8 cellular contexts compared by ENCODE assay signal in the genomic region with DNA sequence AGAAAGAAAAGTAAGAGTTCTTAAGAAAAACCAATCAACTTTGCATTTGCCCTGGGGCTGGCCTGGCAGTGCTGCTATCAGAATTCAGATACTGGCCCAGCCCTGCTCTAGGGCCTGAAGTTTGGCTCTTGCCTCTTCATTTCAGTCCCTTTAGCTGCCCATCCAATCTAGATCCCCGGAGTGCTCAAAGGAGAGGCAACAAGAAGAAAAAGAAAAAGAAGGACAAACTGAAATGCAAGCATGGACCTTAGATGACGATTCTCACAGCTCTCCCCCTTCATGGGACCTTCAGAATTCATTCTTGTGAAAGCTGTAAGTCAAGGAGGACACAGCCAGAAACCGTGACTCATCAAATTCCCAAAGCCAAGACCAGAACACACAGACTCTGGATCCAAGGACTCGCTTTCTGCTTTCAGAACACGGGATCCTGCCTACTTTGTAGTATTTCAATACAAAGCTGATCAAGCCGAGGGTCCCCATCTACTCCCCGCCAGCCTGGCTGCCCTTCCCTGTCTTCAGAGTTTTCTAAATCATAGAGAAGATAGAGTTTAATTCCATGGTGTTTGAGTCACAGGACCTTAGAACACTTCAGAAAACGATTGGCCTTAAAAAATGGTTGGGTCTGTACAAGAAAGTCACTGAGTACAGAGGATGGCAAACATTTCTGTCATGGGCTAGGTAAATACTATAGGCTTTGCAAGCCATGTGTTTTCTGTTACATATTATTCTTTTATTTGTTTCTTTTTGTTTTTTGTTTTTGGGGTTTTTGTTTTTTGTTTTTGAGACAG.
DNase-seq lines count a peak whose midpoint lies in the region; ATAC-seq and TF ChIP-seq lines count a peak whose summit lies in the region.

No MANE protein-coding gene starts in this region.

- H3K4ac ChIP-seq in IMR-90 (ENCODE audit: low read depth, low read length) = peak overlapping the region; percentile 84

- TF ChIP-seq POLR2A in IMR-90 (IDR thresholded peaks at IDR 0.05; ENCODE audit: low read depth, low read length) (no peak), tibial nerve (IDR thresholded peaks at IDR 0.05) (no peak)

- peak; percentile 88 for DNase-seq in IMR-90
- peak; percentile 88 for DNase-seq in dedifferentiated amniotic fluid mesenchymal stem cell (ENCODE audit: extremely low spot score)
- peak in 1 of 2 donors; percentile 38 for DNase-seq in tibial nerve (ENCODE audit: low spot score in 2 of 2)
- DNase-seq in SW 1271 (lab: John Stamatoyannopoulos, UW) = no peak
- no peak for DNase-seq in SW480 (ENCODE audit: low spot score)

- H3K9me3 ChIP-seq in IMR-90 (ENCODE audit: control insufficient read depth, insufficient read depth, low read length) = no peaks in the 10 kb centered on the region
- no peaks in the 10 kb centered on the region for H3K9me3 ChIP-seq in liver (ENCODE audit: control insufficient read depth in 4 of 4, low read length in 3 of 4)
- H3K9me3 ChIP-seq in tibial nerve = no peaks in the 10 kb centered on the region

- WGBS in IMR-90 (ENCODE audit: extremely low coverage in 2 of 2, insufficient read length in 1 of 2), 2 experiments = 40% methylated on average over 1 of the region's 8 CpGs; no CpG with 5 or more reads in 1 of the 2 experiments
- 53% methylated on average over 8 of the region's 8 CpGs for WGBS in liver
- 48 to 51% methylated on average over 8 of the region's 8 CpGs for WGBS in tibial nerve, 2 donors

- H2AFZ ChIP-seq in IMR-90 (replicated peaks; ENCODE audit: low read length, poor library complexity) = peak overlapping the region; percentile 88

- H3K4me3 ChIP-seq in IMR-90 (ENCODE audit: insufficient read depth, low read depth, low read length) (no peak overlapping the region), liver (ENCODE audit: low read depth in 1 of 3, low read length in 3 of 3) (no peak overlapping the region), tibial nerve (no peak overlapping the region)

- in situ Hi-C loops in IMR-90 (cut with MboI; ENCODE audit: low sequenced_read_pairs) = no loop called here

- TF ChIP-seq RAD21 in IMR-90 (IDR thresholded peaks at IDR 0.05; ENCODE audit: low read length) (no peak), liver (IDR thresholded peaks at IDR 0.05) (no peak)

- peak overlapping the region; percentile 72 for H3K23ac ChIP-seq in IMR-90 (ENCODE audit: low read depth, low read length)

- BruUV-seq in IMR-90 (replicated peaks; lab: Mats Ljungman, UMichigan) = no TSS peak

- dilution Hi-C loops in IMR-90 (cut with HindIII; ENCODE audit: low sequenced_read_pairs, unreplicated experiment) = no loop called here

- no peaks in the 10 kb centered on the region for H3K36me3 ChIP-seq in IMR-90 (ENCODE audit: control insufficient read depth, insufficient read depth, low read length)
- peaks cover 0 to 2% (median 0%) of the 10 kb centered on the region in 4 donors for H3K36me3 ChIP-seq in liver (ENCODE audit: control insufficient read depth in 4 of 4, insufficient read depth in 3 of 4, low read depth in 1 of 4, low read length in 3 of 4)
- H3K36me3 ChIP-seq in tibial nerve = no peaks in the 10 kb centered on the region

- POLR2A ChIA-PET in IMR-90 (lab: Charles Lee; ENCODE audit: unreplicated experiment) = no interaction called here

- H3K4me2 ChIP-seq in IMR-90 (ENCODE audit: low read depth, low read length) = peak overlapping the region; percentile 59

- no peaks in the 10 kb centered on the region for H3K27me3 ChIP-seq in IMR-90 (ENCODE audit: control insufficient read depth, insufficient read depth, low read length)
- H3K27me3 ChIP-seq in liver (ENCODE audit: control insufficient read depth in 4 of 4, insufficient read depth in 4 of 4, low read length in 3 of 4) = no peaks in the 10 kb centered on the region
- H3K27me3 ChIP-seq in tibial nerve = no peaks in the 10 kb centered on the region

- no peaks in the 10 kb centered on the region for H3K79me1 ChIP-seq in IMR-90 (ENCODE audit: low read depth in 1 of 2, low read length in 2 of 2)

- CTCF ChIA-PET in IMR-90 (lab: Yijun Ruan, JAX) = interaction anchor here (0.6 kb wide), 1 partner anchor 12 kb away, joined by 3 read pairs; no protein-coding TSS in a partner anchor

- H4K5ac ChIP-seq in IMR-90 (ENCODE audit: low read depth, low read length) = peak overlapping the region; percentile 70; the same call in 1 of the 2 replicates

- no peaks in the 10 kb centered on the region for H4K20me1 ChIP-seq in IMR-90 (ENCODE audit: insufficient read depth, low read length)

- H3K9ac ChIP-seq in IMR-90 (ENCODE audit: low read depth, low read length) (peak overlapping the region; percentile 28; the same call in 1 of the 2 replicates), liver (ENCODE audit: low read depth in 1 of 2, low read length in 2 of 2) (peak overlapping the region in 1 of 2 donors; percentile 48)

- peak overlapping the region; percentile 93 for H2BK120ac ChIP-seq in IMR-90 (ENCODE audit: low read depth, low read length)

- H3K18ac ChIP-seq in IMR-90 (ENCODE audit: low read depth, low read length) = peak overlapping the region; percentile 75

- peak overlapping the region; percentile 80; the same call in 1 of the 2 replicates for H3K56ac ChIP-seq in IMR-90 (ENCODE audit: extremely low read depth, insufficient read depth, low read length)

- peak overlapping the region; percentile 68 for H2BK5ac ChIP-seq in IMR-90 (ENCODE audit: low read depth, low read length, poor library complexity, severe bottlenecking)

- ATAC-seq in IMR-90 (ENCODE audit: low read depth) = peak; percentile 93
- no peak for ATAC-seq in activated CD4-positive, CD25-positive, alpha-beta regulatory T cell treated with anti-CD3 and anti-CD28 coated beads, Interleukin-2, amount 50 U/mL, for 24 hours
- no peak for ATAC-seq in HG03095 (IDR thresholded peaks at IDR 0.05; ENCODE audit: unreplicated experiment)

- peak overlapping the region; percentile 77 for H3K14ac ChIP-seq in IMR-90 (replicated peaks; ENCODE audit: low read depth, low read length)

- intact Hi-C loops in IMR-90 (cut with micrococcal nuclease) = no loop called here

- peak overlapping the region; percentile 86 for H4K91ac ChIP-seq in IMR-90 (ENCODE audit: insufficient read depth, low read depth, low read length)

- H3K27ac ChIP-seq in IMR-90 (ENCODE audit: insufficient read depth, low read length) (peak overlapping the region; percentile 63), liver (ENCODE audit: low read depth in 1 of 2, low read length in 2 of 2) (peak overlapping the region; percentile 61 to 80), tibial nerve (peak overlapping the region in 3 of 4 donors; percentile 40 to 56 (median 43))

- TF ChIP-seq EP300 in tibial nerve (IDR thresholded peaks at IDR 0.05) = no peak

- peak overlapping the region; percentile 70; the same call in 1 of the 2 replicates for H2AK5ac ChIP-seq in IMR-90 (ENCODE audit: low read depth, low read length)

- TF ChIP-seq CTCF in IMR-90 (conservative IDR thresholded peaks at IDR 0.05; ENCODE audit: low read depth, low read length) = no peak
- no peak for TF ChIP-seq CTCF in liver (IDR thresholded peaks at IDR 0.05; ENCODE audit: low read depth, low read length, missing input control)
- no peak for TF ChIP-seq CTCF in tibial nerve (IDR thresholded peaks at IDR 0.05)

- peaks cover 5% of the 10 kb centered on the region for H3K9me1 ChIP-seq in IMR-90 (ENCODE audit: insufficient read depth, low read length)

- H3K4me1 ChIP-seq in IMR-90 (ENCODE audit: control insufficient read depth, insufficient read depth, low read length) (peaks cover 11% of the 10 kb centered on the region), liver (ENCODE audit: control insufficient read depth in 4 of 4, insufficient read depth in 4 of 4, low read length in 3 of 4) (peaks cover 6 to 17% (median 11%) of the 10 kb centered on the region in 4 donors), tibial nerve (peaks cover 0 to 6% (median 0%) of the 10 kb centered on the region in 4 donors)

- peak overlapping the region; percentile 85 for H2AK9ac ChIP-seq in IMR-90 (replicated peaks; ENCODE audit: low read depth, low read length, poor library complexity)

- peak overlapping the region; percentile 49; the same call in 1 of the 3 replicates for H2BK15ac ChIP-seq in IMR-90 (ENCODE audit: low read depth, low read length)

- peak overlapping the region in 1 of 2 experiments; percentile 89; a peak in 3 of 4 replicates for H4K8ac ChIP-seq in IMR-90 (ENCODE audit: low read depth in 2 of 2, low read length in 2 of 2)

- peak overlapping the region; percentile 93 for H2BK20ac ChIP-seq in IMR-90 (ENCODE audit: low read depth, low read length)

TF ChIP-seq in IMR-90, 13 proteins besides CTCF, POLR2A, EP300 and RAD21 (continues in another document):
- TF ChIP-seq MAZ (IDR thresholded peaks at IDR 0.05; ENCODE audit: borderline replicate concordance, low read depth, low read length) = no peak
- 0 out of 2 replicates have a peak, but pooled peaks have one; percentile 18 for TF ChIP-seq CEBPB (IDR thresholded peaks at IDR 0.05; ENCODE audit: low read depth, low read length)
- peak; percentile 68; the same call in 1 of the 2 replicates for TF ChIP-seq FOS (IDR thresholded peaks at IDR 0.05; ENCODE audit: low read depth, low read length)
- no peak for TF ChIP-seq RCOR1 (IDR thresholded peaks at IDR 0.05; ENCODE audit: insufficient replicate concordance, low read length)
- TF ChIP-seq CHD1 (IDR thresholded peaks at IDR 0.05; ENCODE audit: low read depth, low read length) = no peak

TF ChIP-seq in liver, 16 proteins besides CTCF, POLR2A, EP300 and RAD21 (continues in another document):
- TF ChIP-seq EGR1 (IDR thresholded peaks at IDR 0.05; ENCODE audit: low read depth in 2 of 2) = no peak
- TF ChIP-seq, protein P1, sequence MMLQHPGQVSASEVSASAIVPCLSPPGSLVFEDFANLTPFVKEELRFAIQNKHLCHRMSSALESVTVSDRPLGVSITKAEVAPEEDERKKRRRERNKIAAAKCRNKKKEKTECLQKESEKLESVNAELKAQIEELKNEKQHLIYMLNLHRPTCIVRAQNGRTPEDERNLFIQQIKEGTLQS (IDR thresholded peaks at IDR 0.05) = no peak
- peak; percentile 59 for TF ChIP-seq YY1 (IDR thresholded peaks at IDR 0.05)
- TF ChIP-seq HNF4A (conservative IDR thresholded peaks at IDR 0.05) = peak in 1 of 2 donors; percentile 40
- no peak for TF ChIP-seq SP1 (IDR thresholded peaks at IDR 0.05)
- no peak for TF ChIP-seq HNF4G (IDR thresholded peaks at IDR 0.05)
- TF ChIP-seq RXRA (IDR thresholded peaks at IDR 0.05) = peak in 1 of 2 donors; percentile 15

Comparison
In these comparisons a context has a peak if more than half of its experiments do, and no peak if none do; other contexts are left out.
1. DNase-seq: peak in IMR-90 (single experiment) and dedifferentiated amniotic fluid mesenchymal stem cell (single experiment); none in SW 1271 (0 of 2) and SW480 (single experiment).
2. Peak in every context shown above with its lines, with median percentiles within 50 percentile points of each other: H3K27ac ChIP-seq.